Comparison of ENCODE assay signal across 1 cellular context in the genomic region with DNA sequence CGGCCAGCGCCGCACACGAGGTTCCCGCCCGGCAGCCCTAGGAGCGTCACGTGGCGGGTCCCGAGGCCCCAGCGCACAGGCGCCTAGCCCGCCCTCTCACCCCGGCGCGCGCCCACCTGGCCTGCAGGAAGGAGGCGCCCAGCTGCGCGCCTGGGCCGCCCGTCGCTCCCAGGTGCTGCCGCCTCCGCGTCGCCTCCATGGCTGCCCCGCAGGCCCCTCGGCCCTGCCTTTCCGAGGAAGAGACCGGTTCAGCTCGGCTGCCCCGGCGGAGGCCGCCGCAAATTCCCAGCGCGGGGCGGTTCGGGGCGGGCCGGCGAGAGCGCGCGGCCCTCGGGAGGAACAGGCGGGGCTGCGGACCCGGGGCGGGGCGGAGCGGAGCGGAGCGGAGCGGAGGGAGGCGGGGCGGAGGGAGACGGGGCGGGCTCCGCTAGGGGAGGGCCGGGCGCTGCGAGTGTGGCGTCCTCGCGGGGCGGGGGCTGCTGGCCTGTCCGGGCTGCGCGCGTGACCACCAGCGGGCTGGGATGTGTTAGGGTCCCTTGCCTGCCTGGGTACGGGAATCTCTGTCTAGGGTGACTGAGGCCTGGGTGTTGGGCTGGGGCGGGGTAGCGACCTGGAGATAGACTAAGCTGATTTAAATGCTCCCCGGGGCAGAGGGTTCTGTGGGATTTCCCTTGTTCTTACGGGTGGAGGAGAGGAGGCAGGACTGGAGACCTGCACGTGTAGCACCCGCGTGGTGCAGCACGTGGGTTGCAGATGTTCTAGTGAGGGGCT.
TF ChIP-seq lines count a peak whose summit lies in the region.

A gene (minus strand): TSS at position 343 of the 771 bp plus-strand sequence. CDS start 144 bp downstream, at position 199.

TF ChIP-seq in HepG2, 621 proteins besides CTCF, POLR2A, EP300 and RAD21 (continued from another document and continues in another):
- TF ChIP-seq, protein P1, sequence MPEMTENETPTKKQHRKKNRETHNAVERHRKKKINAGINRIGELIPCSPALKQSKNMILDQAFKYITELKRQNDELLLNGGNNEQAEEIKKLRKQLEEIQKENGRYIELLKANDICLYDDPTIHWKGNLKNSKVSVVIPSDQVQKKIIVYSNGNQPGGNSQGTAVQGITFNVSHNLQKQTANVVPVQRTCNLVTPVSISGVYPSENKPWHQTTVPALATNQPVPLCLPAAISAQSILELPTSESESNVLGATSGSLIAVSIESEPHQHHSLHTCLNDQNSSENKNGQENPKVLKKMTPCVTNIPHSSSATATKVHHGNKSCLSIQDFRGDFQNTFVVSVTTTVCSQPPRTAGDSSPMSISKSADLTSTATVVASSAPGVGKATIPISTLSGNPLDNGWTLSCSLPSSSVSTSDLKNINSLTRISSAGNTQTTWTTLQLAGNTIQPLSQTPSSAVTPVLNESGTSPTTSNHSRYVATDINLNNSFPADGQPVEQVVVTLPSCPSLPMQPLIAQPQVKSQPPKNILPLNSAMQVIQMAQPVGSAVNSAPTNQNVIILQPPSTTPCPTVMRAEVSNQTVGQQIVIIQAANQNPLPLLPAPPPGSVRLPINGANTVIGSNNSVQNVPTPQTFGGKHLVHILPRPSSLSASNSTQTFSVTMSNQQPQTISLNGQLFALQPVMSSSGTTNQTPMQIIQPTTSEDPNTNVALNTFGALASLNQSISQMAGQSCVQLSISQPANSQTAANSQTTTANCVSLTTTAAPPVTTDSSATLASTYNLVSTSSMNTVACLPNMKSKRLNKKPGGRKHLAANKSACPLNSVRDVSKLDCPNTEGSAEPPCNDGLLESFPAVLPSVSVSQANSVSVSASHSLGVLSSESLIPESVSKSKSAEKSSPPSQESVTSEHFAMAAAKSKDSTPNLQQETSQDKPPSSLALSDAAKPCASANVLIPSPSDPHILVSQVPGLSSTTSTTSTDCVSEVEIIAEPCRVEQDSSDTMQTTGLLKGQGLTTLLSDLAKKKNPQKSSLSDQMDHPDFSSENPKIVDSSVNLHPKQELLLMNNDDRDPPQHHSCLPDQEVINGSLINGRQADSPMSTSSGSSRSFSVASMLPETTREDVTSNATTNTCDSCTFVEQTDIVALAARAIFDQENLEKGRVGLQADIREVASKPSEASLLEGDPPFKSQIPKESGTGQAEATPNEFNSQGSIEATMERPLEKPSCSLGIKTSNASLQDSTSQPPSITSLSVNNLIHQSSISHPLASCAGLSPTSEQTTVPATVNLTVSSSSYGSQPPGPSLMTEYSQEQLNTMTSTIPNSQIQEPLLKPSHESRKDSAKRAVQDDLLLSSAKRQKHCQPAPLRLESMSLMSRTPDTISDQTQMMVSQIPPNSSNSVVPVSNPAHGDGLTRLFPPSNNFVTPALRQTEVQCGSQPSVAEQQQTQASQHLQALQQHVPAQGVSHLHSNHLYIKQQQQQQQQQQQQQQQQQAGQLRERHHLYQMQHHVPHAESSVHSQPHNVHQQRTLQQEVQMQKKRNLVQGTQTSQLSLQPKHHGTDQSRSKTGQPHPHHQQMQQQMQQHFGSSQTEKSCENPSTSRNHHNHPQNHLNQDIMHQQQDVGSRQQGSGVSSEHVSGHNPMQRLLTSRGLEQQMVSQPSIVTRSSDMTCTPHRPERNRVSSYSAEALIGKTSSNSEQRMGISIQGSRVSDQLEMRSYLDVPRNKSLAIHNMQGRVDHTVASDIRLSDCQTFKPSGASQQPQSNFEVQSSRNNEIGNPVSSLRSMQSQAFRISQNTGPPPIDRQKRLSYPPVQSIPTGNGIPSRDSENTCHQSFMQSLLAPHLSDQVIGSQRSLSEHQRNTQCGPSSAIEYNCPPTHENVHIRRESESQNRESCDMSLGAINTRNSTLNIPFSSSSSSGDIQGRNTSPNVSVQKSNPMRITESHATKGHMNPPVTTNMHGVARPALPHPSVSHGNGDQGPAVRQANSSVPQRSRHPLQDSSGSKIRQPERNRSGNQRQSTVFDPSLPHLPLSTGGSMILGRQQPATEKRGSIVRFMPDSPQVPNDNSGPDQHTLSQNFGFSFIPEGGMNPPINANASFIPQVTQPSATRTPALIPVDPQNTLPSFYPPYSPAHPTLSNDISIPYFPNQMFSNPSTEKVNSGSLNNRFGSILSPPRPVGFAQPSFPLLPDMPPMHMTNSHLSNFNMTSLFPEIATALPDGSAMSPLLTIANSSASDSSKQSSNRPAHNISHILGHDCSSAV (CRISPR knock-in tag; IDR thresholded peaks at IDR 0.05; ENCODE audit: borderline replicate concordance): no peak
- TF ChIP-seq MAFG (CRISPR knock-in tag; IDR thresholded peaks at IDR 0.05): no peak
- TF ChIP-seq, protein P2, sequence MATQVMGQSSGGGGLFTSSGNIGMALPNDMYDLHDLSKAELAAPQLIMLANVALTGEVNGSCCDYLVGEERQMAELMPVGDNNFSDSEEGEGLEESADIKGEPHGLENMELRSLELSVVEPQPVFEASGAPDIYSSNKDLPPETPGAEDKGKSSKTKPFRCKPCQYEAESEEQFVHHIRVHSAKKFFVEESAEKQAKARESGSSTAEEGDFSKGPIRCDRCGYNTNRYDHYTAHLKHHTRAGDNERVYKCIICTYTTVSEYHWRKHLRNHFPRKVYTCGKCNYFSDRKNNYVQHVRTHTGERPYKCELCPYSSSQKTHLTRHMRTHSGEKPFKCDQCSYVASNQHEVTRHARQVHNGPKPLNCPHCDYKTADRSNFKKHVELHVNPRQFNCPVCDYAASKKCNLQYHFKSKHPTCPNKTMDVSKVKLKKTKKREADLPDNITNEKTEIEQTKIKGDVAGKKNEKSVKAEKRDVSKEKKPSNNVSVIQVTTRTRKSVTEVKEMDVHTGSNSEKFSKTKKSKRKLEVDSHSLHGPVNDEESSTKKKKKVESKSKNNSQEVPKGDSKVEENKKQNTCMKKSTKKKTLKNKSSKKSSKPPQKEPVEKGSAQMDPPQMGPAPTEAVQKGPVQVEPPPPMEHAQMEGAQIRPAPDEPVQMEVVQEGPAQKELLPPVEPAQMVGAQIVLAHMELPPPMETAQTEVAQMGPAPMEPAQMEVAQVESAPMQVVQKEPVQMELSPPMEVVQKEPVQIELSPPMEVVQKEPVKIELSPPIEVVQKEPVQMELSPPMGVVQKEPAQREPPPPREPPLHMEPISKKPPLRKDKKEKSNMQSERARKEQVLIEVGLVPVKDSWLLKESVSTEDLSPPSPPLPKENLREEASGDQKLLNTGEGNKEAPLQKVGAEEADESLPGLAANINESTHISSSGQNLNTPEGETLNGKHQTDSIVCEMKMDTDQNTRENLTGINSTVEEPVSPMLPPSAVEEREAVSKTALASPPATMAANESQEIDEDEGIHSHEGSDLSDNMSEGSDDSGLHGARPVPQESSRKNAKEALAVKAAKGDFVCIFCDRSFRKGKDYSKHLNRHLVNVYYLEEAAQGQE (IDR thresholded peaks at IDR 0.05; ENCODE audit: borderline replicate concordance in 1 of 2, low read depth in 1 of 2, low read length in 2 of 2): no peak
- TF ChIP-seq, protein P3, sequence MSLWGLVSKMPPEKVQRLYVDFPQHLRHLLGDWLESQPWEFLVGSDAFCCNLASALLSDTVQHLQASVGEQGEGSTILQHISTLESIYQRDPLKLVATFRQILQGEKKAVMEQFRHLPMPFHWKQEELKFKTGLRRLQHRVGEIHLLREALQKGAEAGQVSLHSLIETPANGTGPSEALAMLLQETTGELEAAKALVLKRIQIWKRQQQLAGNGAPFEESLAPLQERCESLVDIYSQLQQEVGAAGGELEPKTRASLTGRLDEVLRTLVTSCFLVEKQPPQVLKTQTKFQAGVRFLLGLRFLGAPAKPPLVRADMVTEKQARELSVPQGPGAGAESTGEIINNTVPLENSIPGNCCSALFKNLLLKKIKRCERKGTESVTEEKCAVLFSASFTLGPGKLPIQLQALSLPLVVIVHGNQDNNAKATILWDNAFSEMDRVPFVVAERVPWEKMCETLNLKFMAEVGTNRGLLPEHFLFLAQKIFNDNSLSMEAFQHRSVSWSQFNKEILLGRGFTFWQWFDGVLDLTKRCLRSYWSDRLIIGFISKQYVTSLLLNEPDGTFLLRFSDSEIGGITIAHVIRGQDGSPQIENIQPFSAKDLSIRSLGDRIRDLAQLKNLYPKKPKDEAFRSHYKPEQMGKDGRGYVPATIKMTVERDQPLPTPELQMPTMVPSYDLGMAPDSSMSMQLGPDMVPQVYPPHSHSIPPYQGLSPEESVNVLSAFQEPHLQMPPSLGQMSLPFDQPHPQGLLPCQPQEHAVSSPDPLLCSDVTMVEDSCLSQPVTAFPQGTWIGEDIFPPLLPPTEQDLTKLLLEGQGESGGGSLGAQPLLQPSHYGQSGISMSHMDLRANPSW (CRISPR knock-in tag; IDR thresholded peaks at IDR 0.05; ENCODE audit: borderline replicate concordance): no peak; the same call in 1 of the 2 replicates
- TF ChIP-seq ZNF292 (CRISPR knock-in tag; IDR thresholded peaks at IDR 0.05; ENCODE audit: borderline replicate concordance, low read depth): no peak
- 0 out of 4 replicates have a peak, but pooled peaks of 1 of the 2 experiments have one; percentile 13 for TF ChIP-seq NR2F1 (CRISPR knock-in tag; IDR thresholded peaks at IDR 0.05)
- no peak for TF ChIP-seq RFX5 (IDR thresholded peaks at IDR 0.05; ENCODE audit: low read depth, low read length)
- no peak for TF ChIP-seq TCF7L2 (IDR thresholded peaks at IDR 0.05; ENCODE audit: low read depth, low read length)
- no peak for TF ChIP-seq SIX1 (CRISPR knock-in tag; IDR thresholded peaks at IDR 0.05; ENCODE audit: borderline replicate concordance)
- no peak for TF ChIP-seq NR3C1 (CRISPR knock-in tag; IDR thresholded peaks at IDR 0.05)
- no peak for TF ChIP-seq EEA1 (CRISPR knock-in tag; IDR thresholded peaks at IDR 0.05; ENCODE audit: borderline replicate concordance)
- TF ChIP-seq ZMYM3 (CRISPR knock-in tag; IDR thresholded peaks at IDR 0.05): no peak
- TF ChIP-seq, protein P4, sequence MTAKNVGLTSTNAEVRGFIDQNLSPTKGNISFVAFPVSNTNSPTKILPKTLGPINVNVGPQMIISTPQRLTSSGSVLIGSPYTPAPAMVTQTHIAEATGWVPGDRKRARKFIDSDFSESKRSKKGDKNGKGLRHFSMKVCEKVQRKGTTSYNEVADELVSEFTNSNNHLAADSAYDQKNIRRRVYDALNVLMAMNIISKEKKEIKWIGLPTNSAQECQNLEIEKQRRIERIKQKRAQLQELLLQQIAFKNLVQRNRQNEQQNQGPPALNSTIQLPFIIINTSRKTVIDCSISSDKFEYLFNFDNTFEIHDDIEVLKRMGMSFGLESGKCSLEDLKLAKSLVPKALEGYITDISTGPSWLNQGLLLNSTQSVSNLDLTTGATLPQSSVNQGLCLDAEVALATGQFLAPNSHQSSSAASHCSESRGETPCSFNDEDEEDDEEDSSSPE (CRISPR knock-in tag; IDR thresholded peaks at IDR 0.05): peak; percentile 95
- no peak for TF ChIP-seq KDM6A (CRISPR knock-in tag; IDR thresholded peaks at IDR 0.05; ENCODE audit: low read depth)
- TF ChIP-seq ZNF335 (CRISPR knock-in tag; IDR thresholded peaks at IDR 0.05): no peak
- TF ChIP-seq TGIF2 (CRISPR knock-in tag; IDR thresholded peaks at IDR 0.05): peak; percentile 71
- TF ChIP-seq DMAP1 (CRISPR knock-in tag; IDR thresholded peaks at IDR 0.05): peak; percentile 57
- TF ChIP-seq, protein P5, sequence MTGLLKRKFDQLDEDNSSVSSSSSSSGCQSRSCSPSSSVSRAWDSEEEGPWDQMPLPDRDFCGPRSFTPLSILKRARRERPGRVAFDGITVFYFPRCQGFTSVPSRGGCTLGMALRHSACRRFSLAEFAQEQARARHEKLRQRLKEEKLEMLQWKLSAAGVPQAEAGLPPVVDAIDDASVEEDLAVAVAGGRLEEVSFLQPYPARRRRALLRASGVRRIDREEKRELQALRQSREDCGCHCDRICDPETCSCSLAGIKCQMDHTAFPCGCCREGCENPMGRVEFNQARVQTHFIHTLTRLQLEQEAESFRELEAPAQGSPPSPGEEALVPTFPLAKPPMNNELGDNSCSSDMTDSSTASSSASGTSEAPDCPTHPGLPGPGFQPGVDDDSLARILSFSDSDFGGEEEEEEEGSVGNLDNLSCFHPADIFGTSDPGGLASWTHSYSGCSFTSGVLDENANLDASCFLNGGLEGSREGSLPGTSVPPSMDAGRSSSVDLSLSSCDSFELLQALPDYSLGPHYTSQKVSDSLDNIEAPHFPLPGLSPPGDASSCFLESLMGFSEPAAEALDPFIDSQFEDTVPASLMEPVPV (CRISPR knock-in tag; IDR thresholded peaks at IDR 0.05): 0 out of 2 replicates have a peak, but pooled peaks have one; percentile 19
- no peak for TF ChIP-seq ATF1 (CRISPR knock-in tag; IDR thresholded peaks at IDR 0.05)
- TF ChIP-seq, protein P6, sequence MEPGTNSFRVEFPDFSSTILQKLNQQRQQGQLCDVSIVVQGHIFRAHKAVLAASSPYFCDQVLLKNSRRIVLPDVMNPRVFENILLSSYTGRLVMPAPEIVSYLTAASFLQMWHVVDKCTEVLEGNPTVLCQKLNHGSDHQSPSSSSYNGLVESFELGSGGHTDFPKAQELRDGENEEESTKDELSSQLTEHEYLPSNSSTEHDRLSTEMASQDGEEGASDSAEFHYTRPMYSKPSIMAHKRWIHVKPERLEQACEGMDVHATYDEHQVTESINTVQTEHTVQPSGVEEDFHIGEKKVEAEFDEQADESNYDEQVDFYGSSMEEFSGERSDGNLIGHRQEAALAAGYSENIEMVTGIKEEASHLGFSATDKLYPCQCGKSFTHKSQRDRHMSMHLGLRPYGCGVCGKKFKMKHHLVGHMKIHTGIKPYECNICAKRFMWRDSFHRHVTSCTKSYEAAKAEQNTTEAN (CRISPR knock-in tag; conservative IDR thresholded peaks at IDR 0.05): peak; percentile 83; the same call in 1 of the 2 replicates
- TF ChIP-seq, protein P7, sequence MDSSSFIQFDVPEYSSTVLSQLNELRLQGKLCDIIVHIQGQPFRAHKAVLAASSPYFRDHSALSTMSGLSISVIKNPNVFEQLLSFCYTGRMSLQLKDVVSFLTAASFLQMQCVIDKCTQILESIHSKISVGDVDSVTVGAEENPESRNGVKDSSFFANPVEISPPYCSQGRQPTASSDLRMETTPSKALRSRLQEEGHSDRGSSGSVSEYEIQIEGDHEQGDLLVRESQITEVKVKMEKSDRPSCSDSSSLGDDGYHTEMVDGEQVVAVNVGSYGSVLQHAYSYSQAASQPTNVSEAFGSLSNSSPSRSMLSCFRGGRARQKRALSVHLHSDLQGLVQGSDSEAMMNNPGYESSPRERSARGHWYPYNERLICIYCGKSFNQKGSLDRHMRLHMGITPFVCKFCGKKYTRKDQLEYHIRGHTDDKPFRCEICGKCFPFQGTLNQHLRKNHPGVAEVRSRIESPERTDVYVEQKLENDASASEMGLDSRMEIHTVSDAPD (CRISPR knock-in tag; IDR thresholded peaks at IDR 0.05): no peak
- no peak for TF ChIP-seq SYNCRIP (IDR thresholded peaks at IDR 0.05; ENCODE audit: insufficient read depth, low read depth, low read length)
- TF ChIP-seq SOX5 (CRISPR knock-in tag; IDR thresholded peaks at IDR 0.05; ENCODE audit: borderline replicate concordance): no peak
- TF ChIP-seq MED1 (CRISPR knock-in tag; IDR thresholded peaks at IDR 0.05): 0 out of 2 replicates have a peak, but pooled peaks have one; percentile 5
- TF ChIP-seq KDM3A (CRISPR knock-in tag; IDR thresholded peaks at IDR 0.05; ENCODE audit: low read depth): no peak
